17 cellular contexts compared by ENCODE assay signal in genomic region chr12:114355389-114356088, GRCh38. TPM values are rescaled to one million over a fixed set of nuclear protein-coding genes. Genes with fewer than 3 reads are reported as not detected.
DNase-seq lines count a peak whose midpoint lies in the region; TF ChIP-seq lines count a peak whose summit lies in the region.
"Had no signal": no experiment of that assay in that cellular context is flagged by ENCODE, and none has a peak within 500 bp of the region (broad histone marks: within the 10 kb centered on the region; RNA-seq: fewer than 3 reads in every experiment).

No MANE protein-coding gene starts in this region.

- H3K14ac ChIP-seq in H9 (ENCODE audit: insufficient read depth, low read length) = no peak overlapping the region

- no peak overlapping the region for H2BK15ac ChIP-seq in H9 (ENCODE audit: low read depth, low read length)

- no peak overlapping the region for H3T11ph ChIP-seq in H9 (ENCODE audit: low read length)

- no peak overlapping the region for H3K23ac ChIP-seq in H9 (ENCODE audit: insufficient read length, low read depth, low read length)

- no peak overlapping the region for H3K4me3 ChIP-seq in WERI-Rb-1 (ENCODE audit: low read depth, low read length)

- no peak overlapping the region for H3K4me2 ChIP-seq in H9 (ENCODE audit: insufficient read depth, insufficient read length, low read length)

- no peaks in the 10 kb centered on the region for H3K79me2 ChIP-seq in H9 (ENCODE audit: insufficient read depth, low read length)

- H3K27me3 Mint-ChIP-seq in H9 (ENCODE audit: low read depth) = peaks cover 6% of the 10 kb centered on the region
- no peaks in the 10 kb centered on the region for H3K27me3 Mint-ChIP-seq in activated naive CD4-positive, alpha-beta T cell treated with anti-CD3 and anti-CD28 coated beads, Interleukin-2, amount 10 ng/mL, durations not matched to agents 7 days and 5 days

- no CpG with 5 or more reads among the region's 16 CpGs for WGBS in H9 (ENCODE audit: extremely low coverage, insufficient read length, low lambda C conversion rate)

- H3K4me3 Mint-ChIP-seq in H9 = no peak overlapping the region
- H3K4me3 Mint-ChIP-seq in activated naive CD4-positive, alpha-beta T cell treated with anti-CD3 and anti-CD28 coated beads, Interleukin-2, amount 10 ng/mL, durations not matched to agents 7 days and 5 days = no peak overlapping the region
- H3K4me3 Mint-ChIP-seq: brain; stimulated activated naive CD8-positive, alpha-beta T cell treated with anti-CD3 and anti-CD28 coated beads, Interleukin-15, amount 100 ng/mL, for 72 hours had no signal

- no peaks in the 10 kb centered on the region for H3K36me3 Mint-ChIP-seq in H9 (ENCODE audit: insufficient read depth in 1 of 3, low read depth in 3 of 3)
- no peaks in the 10 kb centered on the region for H3K36me3 Mint-ChIP-seq in activated naive CD4-positive, alpha-beta T cell treated with anti-CD3 and anti-CD28 coated beads, Interleukin-2, amount 10 ng/mL, durations not matched to agents 7 days and 5 days
- H3K36me3 Mint-ChIP-seq: brain had no signal

- H2AFZ ChIP-seq in H9 (ENCODE audit: low read length) = no peak overlapping the region

- no peak overlapping the region for H2BK120ac ChIP-seq in H9 (ENCODE audit: low read depth, low read length, poor library complexity, severe bottlenecking)

- no peak overlapping the region for H3K4ac ChIP-seq in H9 (ENCODE audit: low read depth, low read length)

- no peak overlapping the region for H3K9ac ChIP-seq in H9 (ENCODE audit: extremely low read depth, insufficient read length, low read length)

- H3K27ac Mint-ChIP-seq in H9 = no peak overlapping the region; a peak in 1 of 7 replicates
- no peak overlapping the region for H3K27ac Mint-ChIP-seq in activated naive CD4-positive, alpha-beta T cell treated with anti-CD3 and anti-CD28 coated beads, Interleukin-2, amount 10 ng/mL, durations not matched to agents 7 days and 5 days
- H3K27ac Mint-ChIP-seq: brain; stimulated activated naive CD8-positive, alpha-beta T cell treated with anti-CD3 and anti-CD28 coated beads, Interleukin-15, amount 100 ng/mL, for 72 hours had no signal

- peaks cover 5 to 6% of the 10 kb centered on the region in 2 experiments for H3K4me1 Mint-ChIP-seq in H9
- H3K4me1 Mint-ChIP-seq in activated naive CD4-positive, alpha-beta T cell treated with anti-CD3 and anti-CD28 coated beads, Interleukin-2, amount 10 ng/mL, durations not matched to agents 7 days and 5 days = no peaks in the 10 kb centered on the region
- H3K4me1 Mint-ChIP-seq: stimulated activated naive CD8-positive, alpha-beta T cell treated with anti-CD3 and anti-CD28 coated beads, Interleukin-15, amount 100 ng/mL, for 72 hours had no signal

- H3K56ac ChIP-seq in H9 (ENCODE audit: insufficient read length, low read depth, low read length) = no peak overlapping the region

- H4K8ac ChIP-seq in H9 (replicated peaks; ENCODE audit: insufficient read length, low read depth, low read length) = no peak overlapping the region

- DNase-seq in H9 = peak; percentile 86
- peak; percentile 33 for DNase-seq in WERI-Rb-1
- DNase-seq in islet precursor cell = peak; percentile 82
- DNase-seq in SKM-1 treated with dmso at 0.1 percent for 144 hours (lab: John Stamatoyannopoulos, UW; ENCODE audit: unreplicated experiment) = no peak
- DNase-seq in activated naive CD4-positive, alpha-beta T cell treated with anti-CD3 and anti-CD28 coated beads, Interleukin-2, amount 10 ng/mL, durations not matched to agents 7 days and 5 days = no peak
- DNase-seq in KG1 (lab: John Stamatoyannopoulos, UW) = no peak
- DNase-seq in NCI-H2081 (lab: John Stamatoyannopoulos, UW) = no peak
- DNase-seq: activated T-cell treated with anti-CD3 and anti-CD28 coated beads for 4 hours; kidney glomerular epithelial cell; NCI-H774; stimulated activated CD4-positive, alpha-beta T cell treated with anti-CD3 and anti-CD28 coated beads, Interleukin-1b, Interleukin-23, amount 100 ng/mL, for 48 hours; stimulated activated naive CD8-positive, alpha-beta T cell treated with anti-CD3 and anti-CD28 coated beads, Interleukin-15, amount 100 ng/mL, for 72 hours; T-helper 9 cell had no signal

- TF ChIP-seq CTCF in C4-2B (conservative IDR thresholded peaks at IDR 0.05) (peak; percentile 17; the same call in 1 of the 2 replicates), H9 (conservative IDR thresholded peaks at IDR 0.05) (peak; percentile 79), WERI-Rb-1 (IDR thresholded peaks at IDR 0.05; ENCODE audit: low read depth, low read length) (peak; percentile 78)

- H3K18ac ChIP-seq in H9 (ENCODE audit: insufficient read length, low read depth, low read length) = no peak overlapping the region

- H2AK5ac ChIP-seq in H9 (ENCODE audit: insufficient read length, low read length) = no peak overlapping the region

- no peaks in the 10 kb centered on the region for H3K79me1 ChIP-seq in H9 (ENCODE audit: insufficient read depth, low read depth, low read length, poor library complexity, severe bottlenecking)

- no peak overlapping the region for H2BK20ac ChIP-seq in H9 (ENCODE audit: low read depth, low read length, poor library complexity, severe bottlenecking)

- 0 out of 2 replicates have a peak, but pooled peaks cover 1% of the 10 kb centered on the region for H3K4me1 ChIP-seq in H9 (ENCODE audit: insufficient read depth, low read length)
- H3K4me1 ChIP-seq: Caco-2 had no signal

- H3K27me3 ChIP-seq in H9 (ENCODE audit: insufficient read depth, low read length) (no peaks in the 10 kb centered on the region), WERI-Rb-1 (ENCODE audit: insufficient read depth, low read depth, severe bottlenecking) (no peaks in the 10 kb centered on the region)

- no peak overlapping the region for H4K5ac ChIP-seq in H9 (ENCODE audit: insufficient read length, low read depth, low read length)

- no peaks in the 10 kb centered on the region for H3K23me2 ChIP-seq in H9 (ENCODE audit: insufficient read length, low read depth, low read length, poor library complexity, severe bottlenecking)

- H4K20me1 ChIP-seq in H9 (ENCODE audit: control insufficient read depth, insufficient read depth, insufficient read length) = no peaks in the 10 kb centered on the region

- H4K91ac ChIP-seq in H9 (ENCODE audit: insufficient read length, low read depth, low read length) = no peak overlapping the region

- no peak overlapping the region for H2BK12ac ChIP-seq in H9 (ENCODE audit: insufficient read length, low read depth, low read length)

- no peaks in the 10 kb centered on the region for H3K36me3 ChIP-seq in WERI-Rb-1

- no peak overlapping the region for H3K27ac ChIP-seq in C4-2B
- H3K27ac ChIP-seq in H9 (ENCODE audit: insufficient read length, low read depth, low read length) = no peak overlapping the region
- no peak overlapping the region for H3K27ac ChIP-seq in WERI-Rb-1

- H3K9me3 Mint-ChIP-seq in H9 = no peaks in the 10 kb centered on the region
- peaks cover 6% of the 10 kb centered on the region for H3K9me3 Mint-ChIP-seq in activated naive CD4-positive, alpha-beta T cell treated with anti-CD3 and anti-CD28 coated beads, Interleukin-2, amount 10 ng/mL, durations not matched to agents 7 days and 5 days
- H3K9me3 Mint-ChIP-seq: brain had no signal

- CTCF ChIA-PET in activated naive CD4-positive, alpha-beta T cell treated with anti-CD3 and anti-CD28 coated beads, Interleukin-2, amount 10 ng/mL, durations not matched to agents 7 days and 5 days (lab: Charles Lee) = no interaction called here

- H3K9me3 ChIP-seq in H9 (ENCODE audit: control insufficient read depth, low read depth, low read length) = no peaks in the 10 kb centered on the region
- H3K9me3 ChIP-seq in WERI-Rb-1 (ENCODE audit: severe bottlenecking) = no peaks in the 10 kb centered on the region
- H3K9me3 ChIP-seq: Caco-2 had no signal

- no peak overlapping the region for H2BK5ac ChIP-seq in H9 (ENCODE audit: insufficient read length, low read length)

RNA-seq across cellular contexts. Expression of gene TBX5, which starts 50.4 kb away (rescaled TPM):
- total RNA-seq in H9 (2021) = not detected in 2 replicates
- total RNA-seq: Caco-2, osteocyte had no signal

Comparison
In these comparisons a context has a peak if more than half of its experiments do, and no peak if none do; other contexts are left out.
1. CTCF ChIP-seq: peak in every context shown above with its lines; median percentile 79 in H9; 78 in WERI-Rb-1; 17 in C4-2B.
2. DNase-seq: peak in H9 (single experiment), WERI-Rb-1 (single experiment) and islet precursor cell (single experiment); none in SKM-1 treated with dmso at 0.1 percent for 144 hours (single experiment), activated naive CD4-positive, alpha-beta T cell treated with anti-CD3 and anti-CD28 coated beads, Interleukin-2, amount 10 ng/mL, durations not matched to agents 7 days and 5 days (single experiment), KG1 (single experiment) and NCI-H2081 (0 of 2).